Comparison of ENCODE assay signal across 8 cellular contexts in the genomic region with DNA sequence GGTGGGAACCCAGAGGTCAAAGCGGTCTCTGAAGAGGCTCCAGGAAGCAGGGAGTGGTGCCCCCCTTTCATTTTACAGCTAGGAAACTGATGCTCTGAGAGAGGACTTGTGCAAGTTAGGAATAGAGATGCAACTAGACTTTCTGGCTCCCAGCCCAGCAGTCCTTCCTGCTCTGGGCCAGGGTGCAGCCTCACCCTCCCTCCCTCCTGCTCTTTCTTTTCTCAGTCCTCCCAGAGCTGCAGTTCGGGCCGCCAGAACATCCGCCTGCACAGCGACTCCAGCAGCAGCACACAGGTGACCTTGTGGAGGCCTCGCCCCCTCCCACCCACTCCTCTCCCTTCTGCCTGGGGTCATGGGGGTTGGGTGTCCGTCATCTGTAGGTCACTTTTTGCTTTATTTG. TPM values are rescaled to one million over a fixed set of nuclear protein-coding genes. Genes with fewer than 3 reads are reported as not detected.
A peak's percentile ranks its signal among the peaks of the same experiment; 100 is the strongest.
DNase-seq lines count a peak whose midpoint lies in the region; ATAC-seq, FAIRE-seq and TF ChIP-seq lines count a peak whose summit lies in the region.

No MANE protein-coding gene starts in this region.

- H4K20me1 ChIP-seq in endothelial cell of umbilical vein (replicated peaks; ENCODE audit: control insufficient read depth, extremely low read depth, insufficient read depth, low read length), result no peaks in the 10 kb centered on the region

- POLR2A ChIA-PET in endothelial cell of umbilical vein (lab: Charles Lee), result no interaction called here

- H3K36me3 ChIP-seq in BE2C (no peaks in the 10 kb centered on the region), endothelial cell of umbilical vein (ENCODE audit: control insufficient read depth in 2 of 2, extremely low read depth in 1 of 2, insufficient read depth in 2 of 2, low read length in 2 of 2) (no peaks in the 10 kb centered on the region)

- CTCF ChIA-PET in endothelial cell of umbilical vein (lab: Charles Lee), result interaction anchor here (1.3 to 1.4 kb wide), 3 partner anchors 45 to 154 kb away, joined by 3 to 6 read pairs (median 4); no protein-coding TSS in a partner anchor

- peak overlapping the region; percentile 70 for H3K4me2 ChIP-seq in endothelial cell of umbilical vein (ENCODE audit: insufficient read depth, low read length)

- H3K9ac ChIP-seq in endothelial cell of umbilical vein (replicated peaks; ENCODE audit: extremely low read depth, insufficient read depth, low read length), result no peak overlapping the region

- peak overlapping the region; percentile 43 to 71 (median 62) for H3K27ac Mint-ChIP-seq in nephron
- no peak overlapping the region for H3K27ac Mint-ChIP-seq in stimulated activated effector memory CD8-positive, alpha-beta T cell treated with anti-CD3 and anti-CD28 coated beads, Interleukin-12 subunit alpha, Interleukin-12 subunit beta, amount 100 ng/mL, for 72 hours

- FAIRE-seq in endothelial cell of umbilical vein (lab: Jason Lieb, UNC), result no peak

- H3K36me3 Mint-ChIP-seq in nephron (ENCODE audit: low read depth), result no peaks in the 10 kb centered on the region
- no peaks in the 10 kb centered on the region for H3K36me3 Mint-ChIP-seq in stimulated activated effector memory CD8-positive, alpha-beta T cell treated with anti-CD3 and anti-CD28 coated beads, Interleukin-12 subunit alpha, Interleukin-12 subunit beta, amount 100 ng/mL, for 72 hours

- peaks cover 3% of the 10 kb centered on the region; the same call in 1 of the 2 replicates for H3K4me1 ChIP-seq in BE2C
- H3K4me1 ChIP-seq in endothelial cell of umbilical vein (ENCODE audit: control insufficient read depth, extremely low read depth, insufficient read depth, low read length), result peaks cover 23% of the 10 kb centered on the region

- H3K27me3 Mint-ChIP-seq in nephron (ENCODE audit: low read depth), result no peaks in the 10 kb centered on the region

- H3K9me3 ChIP-seq in BE2C (no peaks in the 10 kb centered on the region), endothelial cell of umbilical vein (replicated peaks; ENCODE audit: control insufficient read depth, insufficient read depth, low read length) (no peaks in the 10 kb centered on the region)

- no peak for ATAC-seq in stimulated activated effector memory CD8-positive, alpha-beta T cell treated with anti-CD3 and anti-CD28 coated beads, Interleukin-12 subunit alpha, Interleukin-12 subunit beta, amount 100 ng/mL, for 72 hours

- no TSS peak for BruUV-seq in endothelial cell of umbilical vein (replicated peaks; lab: Mats Ljungman, UMichigan)

- peak overlapping the region; percentile 59 for H2AFZ ChIP-seq in endothelial cell of umbilical vein (ENCODE audit: low read depth, low read length)

- DNase-seq in BE2C (peak; percentile 85), NCI-H1105 treated with DMSO at 0.1 percent for 48 hours (lab: John Stamatoyannopoulos, UW) (peak; percentile 46), endothelial cell of umbilical vein (ENCODE audit: low read depth, low spot score) (peak; percentile 84), NCI-H446 treated with DMSO at 0.1 percent for 48 hours (lab: John Stamatoyannopoulos, UW) (no peak)
- no peak for DNase-seq in activated effector memory CD4-positive, alpha-beta T cell treated with Interleukin-2 at 50 U/mL for 16 hours
- no peak for DNase-seq in central memory CD4-positive, alpha-beta T cell
- DNase-seq in stimulated activated effector memory CD8-positive, alpha-beta T cell treated with anti-CD3 and anti-CD28 coated beads, Interleukin-12 subunit alpha, Interleukin-12 subunit beta, amount 100 ng/mL, for 72 hours (ENCODE audit: low spot score in 2 of 2), result no peak

- dilution Hi-C loops in endothelial cell of umbilical vein (cut with MboI; ENCODE audit: extremely low pct_ligation_motif_present, low sequenced_read_pairs), result no loop called here

- peak; percentile 36 for TF ChIP-seq POLR2A in endothelial cell of umbilical vein (IDR thresholded peaks at IDR 0.05; ENCODE audit: low read depth, low read length)

- H3K27ac ChIP-seq in endothelial cell of umbilical vein (ENCODE audit: insufficient read depth, low read depth, low read length), result peak overlapping the region; percentile 77

- H3K79me2 ChIP-seq in endothelial cell of umbilical vein (ENCODE audit: control insufficient read depth, insufficient read depth, low read length), result no peaks in the 10 kb centered on the region

- H3K4me3 ChIP-seq in BE2C (ENCODE audit: low read depth, low read length) (peak overlapping the region; percentile 21), endothelial cell of umbilical vein (replicated peaks in 1 of 3; ENCODE audit: insufficient read depth in 1 of 3, low read depth in 1 of 3, low read length in 3 of 3) (no peak overlapping the region)

- H3K9me3 Mint-ChIP-seq in nephron, result no peaks in the 10 kb centered on the region
- H3K9me3 Mint-ChIP-seq in stimulated activated effector memory CD8-positive, alpha-beta T cell treated with anti-CD3 and anti-CD28 coated beads, Interleukin-12 subunit alpha, Interleukin-12 subunit beta, amount 100 ng/mL, for 72 hours, result no peaks in the 10 kb centered on the region

- intact Hi-C loops in endothelial cell of umbilical vein (cut with micrococcal nuclease), result no loop called here

- no peaks in the 10 kb centered on the region for H3K9me1 ChIP-seq in endothelial cell of umbilical vein (replicated peaks; ENCODE audit: control insufficient read depth, extremely low read depth, insufficient read depth, low read length)

- no peak for TF ChIP-seq CTCF in BE2C (IDR thresholded peaks at IDR 0.05; ENCODE audit: low read depth, low read length)
- TF ChIP-seq CTCF in endothelial cell of umbilical vein (IDR thresholded peaks at IDR 0.05; ENCODE audit: extremely low read depth in 1 of 2, insufficient read depth in 1 of 2, low read depth in 1 of 2, low read length in 2 of 2), result no peak
- no peak for TF ChIP-seq CTCF in nephron (IDR thresholded peaks at IDR 0.05; ENCODE audit: unreplicated experiment in 3 of 3)

- H3K27me3 ChIP-seq in BE2C, result no peaks in the 10 kb centered on the region
- no peaks in the 10 kb centered on the region for H3K27me3 ChIP-seq in endothelial cell of umbilical vein (ENCODE audit: control insufficient read depth in 2 of 2, insufficient read depth in 2 of 2, low read length in 2 of 2)

- H3K4me1 Mint-ChIP-seq in nephron, result peaks cover 15% of the 10 kb centered on the region
- no peaks in the 10 kb centered on the region for H3K4me1 Mint-ChIP-seq in stimulated activated effector memory CD8-positive, alpha-beta T cell treated with anti-CD3 and anti-CD28 coated beads, Interleukin-12 subunit alpha, Interleukin-12 subunit beta, amount 100 ng/mL, for 72 hours

- no peak overlapping the region for H3K4me3 Mint-ChIP-seq in nephron
- H3K4me3 Mint-ChIP-seq in stimulated activated effector memory CD8-positive, alpha-beta T cell treated with anti-CD3 and anti-CD28 coated beads, Interleukin-12 subunit alpha, Interleukin-12 subunit beta, amount 100 ng/mL, for 72 hours, result no peak overlapping the region

TF ChIP-seq in endothelial cell of umbilical vein, 7 proteins besides CTCF, POLR2A, EP300 and RAD21:
- TF ChIP-seq GATA2 (IDR thresholded peaks at IDR 0.05; ENCODE audit: insufficient read depth, insufficient read length, low read depth, low read length) (no peak), EZH2 (IDR thresholded peaks at IDR 0.05; ENCODE audit: borderline replicate concordance, low read depth, low read length, severe bottlenecking) (no peak), POLR2AphosphoS5 (IDR thresholded peaks at IDR 0.05; ENCODE audit: insufficient read depth, low read depth, low read length) (peak; percentile 30)
- TF ChIP-seq, protein P1, sequence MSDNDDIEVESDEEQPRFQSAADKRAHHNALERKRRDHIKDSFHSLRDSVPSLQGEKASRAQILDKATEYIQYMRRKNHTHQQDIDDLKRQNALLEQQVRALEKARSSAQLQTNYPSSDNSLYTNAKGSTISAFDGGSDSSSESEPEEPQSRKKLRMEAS (IDR thresholded peaks at IDR 0.05; ENCODE audit: insufficient read depth, insufficient read length), result no peak

RNA-seq across cellular contexts. Expression of gene LHFPL7, which starts 51.5 kb away (rescaled TPM):
- polyA plus RNA-seq in BE2C (2012; ENCODE audit: insufficient read depth, insufficient read length, low read depth), result not detected
- total RNA-seq in endothelial cell of umbilical vein, result not detected in 2 replicates
- polyA plus RNA-seq in endothelial cell of umbilical vein, result not detected in 2 replicates
- not detected in 2 replicates for polyA plus RNA-seq in endothelial cell of umbilical vein (2011; cell fraction: cytosol; rRNA removed)
- polyA plus RNA-seq in endothelial cell of umbilical vein (2011; cell fraction: nucleus; rRNA removed), result not detected in 2 replicates
- not detected in 2 replicates for polyA plus RNA-seq in endothelial cell of umbilical vein (2012)
- not detected in 2 replicates for polyA minus RNA-seq in endothelial cell of umbilical vein
- polyA minus RNA-seq in endothelial cell of umbilical vein (2011; cell fraction: cytosol; rRNA and poly(A)+ RNA removed), result not detected
- polyA minus RNA-seq in endothelial cell of umbilical vein (2011; cell fraction: nucleus; rRNA and poly(A)+ RNA removed), result not detected in 2 replicates

RNA-seq across cellular contexts. Expression of gene KIAA1671, which starts 57.5 kb away (rescaled TPM):
- polyA plus RNA-seq in BE2C (2012; ENCODE audit: insufficient read depth, insufficient read length, low read depth), result 4.3 TPM
- 78.9 and 85.1 TPM in 2 replicates for total RNA-seq in endothelial cell of umbilical vein
- polyA plus RNA-seq in endothelial cell of umbilical vein, result 18.9 and 23.1 TPM in 2 replicates
- polyA plus RNA-seq in endothelial cell of umbilical vein (2011; cell fraction: cytosol; rRNA removed), result 21.8 and 22.1 TPM in 2 replicates
- 38.5 and 45.9 TPM in 2 replicates for polyA plus RNA-seq in endothelial cell of umbilical vein (2011; cell fraction: nucleus; rRNA removed)
- 17.4 and 19.8 TPM in 2 replicates for polyA plus RNA-seq in endothelial cell of umbilical vein (2012)
- 59.2 and 71.7 TPM in 2 replicates for polyA minus RNA-seq in endothelial cell of umbilical vein
- polyA minus RNA-seq in endothelial cell of umbilical vein (2011; cell fraction: cytosol; rRNA and poly(A)+ RNA removed), result 10.0 TPM
- polyA minus RNA-seq in endothelial cell of umbilical vein (2011; cell fraction: nucleus; rRNA and poly(A)+ RNA removed), result 70.1 and 79.2 TPM in 2 replicates

Comparison
In these comparisons a context has a peak if more than half of its experiments do, and no peak if none do; other contexts are left out.
1. DNase-seq: peak in BE2C (single experiment), NCI-H1105 treated with DMSO at 0.1 percent for 48 hours (single experiment) and endothelial cell of umbilical vein (single experiment); none in activated effector memory CD4-positive, alpha-beta T cell treated with Interleukin-2 at 50 U/mL for 16 hours (single experiment), central memory CD4-positive, alpha-beta T cell (single experiment), NCI-H446 treated with DMSO at 0.1 percent for 48 hours (single experiment) and stimulated activated effector memory CD8-positive, alpha-beta T cell treated with anti-CD3 and anti-CD28 coated beads, Interleukin-12 subunit alpha, Interleukin-12 subunit beta, amount 100 ng/mL, for 72 hours (0 of 2).